ENCODE assay signal across 1 cellular context in genomic region chr11:28144808-28145207, GRCh38.
TF ChIP-seq lines count a peak whose summit lies in the region.

No MANE protein-coding gene starts in this region.

TF ChIP-seq in GM23338, 12 proteins besides CTCF, POLR2A, EP300 and RAD21:
- TF ChIP-seq ZNF114 (CRISPR knock-in tag; IDR thresholded peaks at IDR 0.05), result no peak
- TF ChIP-seq POLR2AphosphoS5 (IDR thresholded peaks at IDR 0.05; ENCODE audit: low read depth), result no peak
- no peak for TF ChIP-seq CREB1 (CRISPR knock-in tag; IDR thresholded peaks at IDR 0.05; ENCODE audit: low read depth)
- TF ChIP-seq NANOG (IDR thresholded peaks at IDR 0.05; ENCODE audit: borderline replicate concordance), result no peak
- no peak for TF ChIP-seq STAT1 (IDR thresholded peaks at IDR 0.05; ENCODE audit: unreplicated experiment)
- no peak for TF ChIP-seq ZNF462 (CRISPR knock-in tag; IDR thresholded peaks at IDR 0.05)
- TF ChIP-seq EZH2phosphoT487 (IDR thresholded peaks at IDR 0.05; ENCODE audit: unreplicated experiment), result no peak
- TF ChIP-seq REST (IDR thresholded peaks at IDR 0.05; ENCODE audit: unreplicated experiment), result no peak
- no peak for TF ChIP-seq EZH2 (IDR thresholded peaks at IDR 0.05; ENCODE audit: low read depth, unreplicated experiment)
- no peak for TF ChIP-seq JUNB (IDR thresholded peaks at IDR 0.05; ENCODE audit: unreplicated experiment)
- TF ChIP-seq ZNF331 (CRISPR knock-in tag; IDR thresholded peaks at IDR 0.05; ENCODE audit: low read depth), result no peak
- TF ChIP-seq ETS1 (IDR thresholded peaks at IDR 0.05), result no peak
